1 cellular context compared by ENCODE assay signal in the genomic region with DNA sequence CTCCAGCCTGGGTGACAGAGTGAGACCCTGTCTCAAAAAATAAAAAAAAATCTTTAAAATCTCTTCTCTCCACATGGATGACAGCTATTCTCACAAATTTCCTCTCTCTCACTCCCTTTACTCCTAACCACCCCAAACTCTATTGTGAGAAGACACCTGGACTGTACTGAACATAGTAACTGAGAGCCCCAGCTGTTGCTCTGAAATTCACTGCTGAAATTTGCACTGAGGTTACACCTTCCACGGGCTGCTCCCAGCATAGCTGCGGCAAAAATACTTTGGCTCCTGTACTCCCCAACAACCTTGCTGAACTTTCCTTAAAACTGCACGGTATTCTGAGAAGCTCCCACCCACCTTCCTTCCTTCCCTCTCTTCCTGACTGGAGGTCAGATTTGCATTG.
TF ChIP-seq lines count a peak whose summit lies in the region.

No MANE protein-coding gene starts in this region.

TF ChIP-seq in HepG2, 621 proteins besides CTCF, POLR2A, EP300 and RAD21:
- no peak for TF ChIP-seq ZNF547 (CRISPR knock-in tag; IDR thresholded peaks at IDR 0.05)
- TF ChIP-seq ZNF770 (CRISPR knock-in tag; IDR thresholded peaks at IDR 0.05), result peak; percentile 1; the same call in 1 of the 2 replicates
TF ChIP-seq in HepG2: peak in this region for 1.
